ENCODE assay signal across 15 cellular contexts in the genomic region with DNA sequence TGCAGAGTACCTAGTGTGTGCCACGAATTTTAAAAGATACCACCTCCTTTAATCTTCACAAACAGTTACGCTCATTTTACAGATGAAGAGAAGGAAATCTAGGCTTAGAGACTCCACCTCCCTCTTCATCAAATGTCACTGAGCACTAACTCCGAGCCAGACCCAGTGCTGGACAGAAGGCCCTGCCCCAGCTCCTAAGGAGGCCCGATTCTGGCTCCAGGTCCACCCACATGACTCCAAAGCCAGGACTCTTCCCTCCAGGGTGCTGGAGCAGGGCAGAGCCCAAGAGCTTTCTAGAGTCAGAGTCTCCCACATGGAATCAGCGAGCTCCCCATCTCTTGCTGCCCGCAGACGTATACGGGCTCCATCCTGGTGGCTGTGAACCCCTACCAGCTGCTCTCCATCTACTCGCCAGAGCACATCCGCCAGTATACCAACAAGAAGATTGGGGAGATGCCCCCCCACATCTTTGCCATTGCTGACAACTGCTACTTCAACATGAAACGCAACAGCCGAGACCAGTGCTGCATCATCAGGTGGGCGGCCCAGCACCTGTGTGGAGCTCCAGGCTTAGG. TPM values are rescaled to one million over a fixed set of nuclear protein-coding genes. Genes with fewer than 3 reads are reported as not detected.
DNase-seq lines count a peak whose midpoint lies in the region; ATAC-seq and TF ChIP-seq lines count a peak whose summit lies in the region.
"Had no signal": no experiment of that assay in that cellular context is flagged by ENCODE, and none has a peak within 500 bp of the region (broad histone marks: within the 10 kb centered on the region; RNA-seq: fewer than 3 reads in every experiment).

No MANE protein-coding gene starts in this region.

- H3K79me2 ChIP-seq in Loucy (ENCODE audit: insufficient read depth, low read length) = no peaks in the 10 kb centered on the region

- TF ChIP-seq CTCF in Loucy (conservative IDR thresholded peaks at IDR 0.05; ENCODE audit: low read length) = no peak

- H2AFZ ChIP-seq in Loucy (ENCODE audit: low read length) = no peak overlapping the region
- H2AFZ ChIP-seq: GM23338 had no signal

- no peaks in the 10 kb centered on the region for H3K9me3 ChIP-seq in BLaER1 treated with 17β-estradiol and CSF1 and Interleukin-3, amounts not matched to agents 10 nM and 100 nM (replicated peaks in 1 of 11)
- no peaks in the 10 kb centered on the region for H3K9me3 ChIP-seq in Loucy (ENCODE audit: insufficient read depth, low read depth, low read length)
- H3K9me3 ChIP-seq: A549, BE2C had no signal

- peaks cover 12 to 17% (median 17%) of the 10 kb centered on the region in 3 donors for H3K27me3 Mint-ChIP-seq in immature natural killer cell (ENCODE audit: low read depth in 3 of 3)

- H3K4me2 ChIP-seq in BLaER1 treated with 17β-estradiol and CSF1 and Interleukin-3, amounts not matched to agents 10 nM and 100 nM = peak overlapping the region; percentile 86 to 99 (median 96)
- H3K4me2 ChIP-seq in Loucy (ENCODE audit: low read depth, low read length, poor library complexity, severe bottlenecking) = peak overlapping the region; percentile 54
- H3K4me2 ChIP-seq: A549, GM23338 had no signal

- DNase-seq in immature natural killer cell (no peak), COLO829 (ENCODE audit: low spot score) (no peak)
- no peak for DNase-seq in stimulated activated effector memory CD8-positive, alpha-beta T cell treated with anti-CD3 and anti-CD28 coated beads, Interleukin-12 subunit alpha, Interleukin-12 subunit beta, amount 100 ng/mL, for 72 hours (ENCODE audit: low spot score in 2 of 2)
- DNase-seq: BE2C, Calu3, DMS 273 treated with DMSO at 0.1 percent for 48 hours, H7, IMR-90 had no signal

- H3K27ac ChIP-seq in BLaER1 treated with 17β-estradiol and CSF1 and Interleukin-3, amounts not matched to agents 10 nM and 100 nM = peak overlapping the region in 6 of 11 experiments; percentile 17 to 67 (median 46); a peak in 5 of 22 replicates
- H3K27ac ChIP-seq: A549 had no signal

- peaks cover 0 to 5% (median 0%) of the 10 kb centered on the region in 11 experiments; a peak in 1 of 22 replicates for H3K27me3 ChIP-seq in BLaER1 treated with 17β-estradiol and CSF1 and Interleukin-3, amounts not matched to agents 10 nM and 100 nM
- H3K27me3 ChIP-seq in Loucy (ENCODE audit: insufficient read depth, low read length, poor library complexity, severe bottlenecking) = no peaks in the 10 kb centered on the region
- H3K27me3 ChIP-seq: BE2C had no signal

- no peaks in the 10 kb centered on the region for H3K36me3 ChIP-seq in BLaER1 treated with 17β-estradiol and CSF1 and Interleukin-3, amounts not matched to agents 10 nM and 100 nM
- no peaks in the 10 kb centered on the region for H3K36me3 ChIP-seq in Loucy (ENCODE audit: insufficient read depth, low read length)
- H3K36me3 ChIP-seq: BE2C had no signal

- peak overlapping the region in 1 of 6 donors; percentile 27 for H3K27ac Mint-ChIP-seq in immature natural killer cell
- peak overlapping the region; percentile 52 for H3K27ac Mint-ChIP-seq in stimulated activated effector memory CD8-positive, alpha-beta T cell treated with anti-CD3 and anti-CD28 coated beads, Interleukin-12 subunit alpha, Interleukin-12 subunit beta, amount 100 ng/mL, for 72 hours
- H3K27ac Mint-ChIP-seq: GM23338 had no signal

- H3K9ac ChIP-seq in BLaER1 treated with 17β-estradiol and CSF1 and Interleukin-3, amounts not matched to agents 10 nM and 100 nM = peak overlapping the region in 3 of 11 experiments; percentile 15 to 61 (median 53); a peak in 1 of 22 replicates
- H3K9ac ChIP-seq in Loucy (ENCODE audit: low read depth, low read length, poor library complexity, severe bottlenecking) = peak overlapping the region; percentile 30

- H3K4me1 Mint-ChIP-seq in immature natural killer cell = peaks cover 45 to 52% of the 10 kb centered on the region in 2 donors
- peaks cover 51% of the 10 kb centered on the region for H3K4me1 Mint-ChIP-seq in stimulated activated effector memory CD8-positive, alpha-beta T cell treated with anti-CD3 and anti-CD28 coated beads, Interleukin-12 subunit alpha, Interleukin-12 subunit beta, amount 100 ng/mL, for 72 hours
- H3K4me1 Mint-ChIP-seq: GM23338 had no signal

- H3K4me1 ChIP-seq in BLaER1 treated with 17β-estradiol and CSF1 and Interleukin-3, amounts not matched to agents 10 nM and 100 nM = peaks cover 55 to 63% (median 58%) of the 10 kb centered on the region in 10 experiments
- peaks cover 57% of the 10 kb centered on the region for H3K4me1 ChIP-seq in Loucy (ENCODE audit: insufficient read depth, low read length, poor library complexity, severe bottlenecking)
- H3K4me1 ChIP-seq: A549, BE2C had no signal

- H3K9me3 Mint-ChIP-seq in immature natural killer cell = no peaks in the 10 kb centered on the region
- no peaks in the 10 kb centered on the region for H3K9me3 Mint-ChIP-seq in stimulated activated effector memory CD8-positive, alpha-beta T cell treated with anti-CD3 and anti-CD28 coated beads, Interleukin-12 subunit alpha, Interleukin-12 subunit beta, amount 100 ng/mL, for 72 hours
- H3K9me3 Mint-ChIP-seq: GM23338 had no signal

- H3K9me2 ChIP-seq in Loucy (replicated peaks; ENCODE audit: low read depth, low read length) = no peaks in the 10 kb centered on the region

- H3K4me3 ChIP-seq in BLaER1 treated with 17β-estradiol and CSF1 and Interleukin-3, amounts not matched to agents 10 nM and 100 nM = no peak overlapping the region
- no peak overlapping the region for H3K4me3 ChIP-seq in Loucy (ENCODE audit: low read length, poor library complexity, severe bottlenecking)
- H3K4me3 ChIP-seq: A549, GM12878, GM23338 had no signal

- peaks cover 0 to 13% (median 0%) of the 10 kb centered on the region in 11 experiments; a peak in 5 of 22 replicates for H4K20me1 ChIP-seq in BLaER1 treated with 17β-estradiol and CSF1 and Interleukin-3, amounts not matched to agents 10 nM and 100 nM
- no peaks in the 10 kb centered on the region for H4K20me1 ChIP-seq in Loucy (ENCODE audit: insufficient read depth, low read length, poor library complexity, severe bottlenecking)

- H3K4me3 Mint-ChIP-seq in immature natural killer cell = peak overlapping the region in 4 of 5 donors; percentile 15 to 56 (median 39)
- H3K4me3 Mint-ChIP-seq in stimulated activated effector memory CD8-positive, alpha-beta T cell treated with anti-CD3 and anti-CD28 coated beads, Interleukin-12 subunit alpha, Interleukin-12 subunit beta, amount 100 ng/mL, for 72 hours = no peak overlapping the region
- H3K4me3 Mint-ChIP-seq: GM23338 had no signal

- ATAC-seq in stimulated activated effector memory CD8-positive, alpha-beta T cell treated with anti-CD3 and anti-CD28 coated beads, Interleukin-12 subunit alpha, Interleukin-12 subunit beta, amount 100 ng/mL, for 72 hours = no peak
- ATAC-seq in HG03108 (IDR thresholded peaks at IDR 0.05; ENCODE audit: unreplicated experiment) = no peak
- ATAC-seq: A549, GM12878, GM23338 had no signal

- peaks cover 0 to 5% (median 0%) of the 10 kb centered on the region in 3 donors for H3K36me3 Mint-ChIP-seq in immature natural killer cell
- peaks cover 8% of the 10 kb centered on the region for H3K36me3 Mint-ChIP-seq in stimulated activated effector memory CD8-positive, alpha-beta T cell treated with anti-CD3 and anti-CD28 coated beads, Interleukin-12 subunit alpha, Interleukin-12 subunit beta, amount 100 ng/mL, for 72 hours

- H3F3A ChIP-seq in Loucy (ENCODE audit: low read depth) = no peaks in the 10 kb centered on the region

RNA-seq across cellular contexts. Expression of a gene that starts 27.6 kb away (rescaled TPM):
- polyA plus RNA-seq in immature natural killer cell = under 1 TPM in 2 of 3 donors, not detected in 1; 0.21 to 0.45 TPM
- polyA plus RNA-seq: AG04450 had no signal

RNA-seq across cellular contexts. Expression of a gene that starts 53.0 kb away (rescaled TPM):
- polyA plus RNA-seq in immature natural killer cell = not detected
- polyA plus RNA-seq: A549, AG04450, GM12878, GM23338 had no signal
